ENCODE assay signal across 10 cellular contexts in the genomic region with DNA sequence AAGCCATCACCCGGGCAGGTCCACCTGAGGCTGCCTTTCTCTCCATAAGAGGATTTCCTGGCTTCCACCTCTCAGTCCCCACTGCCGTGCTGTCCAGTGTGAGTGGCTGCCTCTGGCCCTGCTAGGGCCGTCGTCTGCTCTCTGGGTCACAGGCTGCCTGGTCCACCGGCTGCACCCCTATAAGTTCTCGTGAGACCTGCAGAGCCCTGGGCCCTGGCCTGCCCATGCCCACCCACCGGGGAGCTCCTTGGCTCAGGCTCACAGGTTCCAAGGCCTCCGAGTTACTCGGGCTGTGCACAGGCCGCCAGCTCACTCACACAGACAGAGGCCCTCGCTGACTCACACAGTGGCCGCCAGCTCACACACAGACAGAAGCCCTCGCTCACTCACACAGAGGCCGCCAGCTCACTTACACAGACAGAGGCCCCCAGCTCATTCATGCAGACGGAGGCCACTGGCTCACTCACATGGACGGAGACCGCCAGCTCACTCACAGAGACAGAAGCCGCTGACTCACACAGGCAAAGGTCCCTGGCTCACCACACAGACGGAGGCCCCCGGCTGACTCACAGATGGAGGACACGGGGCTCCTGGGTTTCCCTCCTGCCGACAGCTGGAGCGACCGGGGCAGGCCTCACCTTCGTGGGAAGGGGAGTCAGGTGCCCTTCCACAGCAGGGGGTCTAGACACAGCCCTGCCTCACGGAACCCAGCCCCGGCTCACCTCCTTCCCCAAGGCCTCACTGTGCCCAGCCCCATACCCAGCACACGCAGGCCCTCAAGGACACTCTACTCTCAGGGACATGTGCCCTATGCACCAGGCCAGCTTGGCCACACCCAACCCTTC.
DNase-seq lines count a peak whose midpoint lies in the region; ATAC-seq and TF ChIP-seq lines count a peak whose summit lies in the region.
"Had no signal": no experiment of that assay in that cellular context is flagged by ENCODE, and none has a peak within 500 bp of the region (broad histone marks: within the 10 kb centered on the region; RNA-seq: fewer than 3 reads in every experiment).

No MANE protein-coding gene starts in this region.

- no peaks in the 10 kb centered on the region for H3K9me3 Mint-ChIP-seq in natural killer cell treated with Interleukin-12 subunit alpha and Interleukin-12 subunit beta and Interleukin-15 and Interleukin-18, amount 100 ng/mL, for 72 hours
- H3K9me3 Mint-ChIP-seq in CD4-positive, alpha-beta memory T cell: peaks cover 0 to 5% (median 1%) of the 10 kb centered on the region in 8 donors
- peaks cover 2% of the 10 kb centered on the region for H3K9me3 Mint-ChIP-seq in activated T-helper 2 cell treated with anti-CD3 and anti-CD28 coated beads, Interferon-gamma antibody, Interleukin-2, Interleukin-4, amounts not matched to agents 10 μg/mL and 5 μg/mL and 100 μg/mL, durations not matched to agents 14 hours and 24 hours and 36 hours

- H3K27me3 ChIP-seq in upper lobe of right lung: no peaks in the 10 kb centered on the region
- no peaks in the 10 kb centered on the region for H3K27me3 ChIP-seq in CD4-positive, alpha-beta memory T cell (ENCODE audit: insufficient read depth, low read length)

- ATAC-seq in natural killer cell treated with Interleukin-12 subunit alpha and Interleukin-12 subunit beta and Interleukin-15 and Interleukin-18, amount 100 ng/mL, for 72 hours: peak; percentile 4 to 33
- no peak for ATAC-seq in upper lobe of right lung

- no peak overlapping the region for H3K4me3 Mint-ChIP-seq in natural killer cell treated with Interleukin-12 subunit alpha and Interleukin-12 subunit beta and Interleukin-15 and Interleukin-18, amount 100 ng/mL, for 72 hours
- no peak overlapping the region for H3K4me3 Mint-ChIP-seq in CD4-positive, alpha-beta memory T cell
- no peak overlapping the region for H3K4me3 Mint-ChIP-seq in activated T-helper 2 cell treated with anti-CD3 and anti-CD28 coated beads, Interferon-gamma antibody, Interleukin-2, Interleukin-4, amounts not matched to agents 10 μg/mL and 5 μg/mL and 100 μg/mL, durations not matched to agents 14 hours and 24 hours and 36 hours (ENCODE audit: low read depth)
- H3K4me3 Mint-ChIP-seq: CD4-positive, CD25-positive, alpha-beta regulatory T cell had no signal

- intact Hi-C loops in upper lobe of right lung (cut with DNase I): no loop called here
- intact Hi-C loops in CD4-positive, alpha-beta memory T cell (cut with micrococcal nuclease): no loop called here
- intact Hi-C loops in activated T-helper 2 cell treated with anti-CD3 and anti-CD28 coated beads, Interferon-gamma antibody, Interleukin-2, Interleukin-4, amounts not matched to agents 10 μg/mL and 5 μg/mL and 100 μg/mL, durations not matched to agents 14 hours and 24 hours and 36 hours (cut with micrococcal nuclease): no loop called here

- no peak overlapping the region for H3K27ac Mint-ChIP-seq in natural killer cell treated with Interleukin-12 subunit alpha and Interleukin-12 subunit beta and Interleukin-15 and Interleukin-18, amount 100 ng/mL, for 72 hours
- no peak overlapping the region for H3K27ac Mint-ChIP-seq in CD4-positive, alpha-beta memory T cell
- no peak overlapping the region for H3K27ac Mint-ChIP-seq in activated T-helper 2 cell treated with anti-CD3 and anti-CD28 coated beads, Interferon-gamma antibody, Interleukin-2, Interleukin-4, amounts not matched to agents 10 μg/mL and 5 μg/mL and 100 μg/mL, durations not matched to agents 14 hours and 24 hours and 36 hours

- no peaks in the 10 kb centered on the region for H3K27me3 Mint-ChIP-seq in natural killer cell treated with Interleukin-12 subunit alpha and Interleukin-12 subunit beta and Interleukin-15 and Interleukin-18, amount 100 ng/mL, for 72 hours
- H3K27me3 Mint-ChIP-seq in CD4-positive, alpha-beta memory T cell: no peaks in the 10 kb centered on the region
- no peaks in the 10 kb centered on the region for H3K27me3 Mint-ChIP-seq in activated T-helper 2 cell treated with anti-CD3 and anti-CD28 coated beads, Interferon-gamma antibody, Interleukin-2, Interleukin-4, amounts not matched to agents 10 μg/mL and 5 μg/mL and 100 μg/mL, durations not matched to agents 14 hours and 24 hours and 36 hours (ENCODE audit: low read depth)
- H3K27me3 Mint-ChIP-seq: CD4-positive, CD25-positive, alpha-beta regulatory T cell had no signal

- POLR2A ChIA-PET in CD4-positive, alpha-beta memory T cell (lab: Charles Lee; ENCODE audit: partially characterized antibody): no interaction called here

- H3K36me3 ChIP-seq in upper lobe of right lung: no peaks in the 10 kb centered on the region
- no peaks in the 10 kb centered on the region for H3K36me3 ChIP-seq in CD4-positive, alpha-beta memory T cell (ENCODE audit: insufficient read depth, low read length)

- no peak for TF ChIP-seq CTCF in upper lobe of right lung (IDR thresholded peaks at IDR 0.05)

- no peak overlapping the region for H3K4me3 ChIP-seq in upper lobe of right lung
- H3K4me3 ChIP-seq in CD4-positive, alpha-beta memory T cell (ENCODE audit: low read length in 2 of 2): no peak overlapping the region

- no peaks in the 10 kb centered on the region for H3K4me1 Mint-ChIP-seq in natural killer cell treated with Interleukin-12 subunit alpha and Interleukin-12 subunit beta and Interleukin-15 and Interleukin-18, amount 100 ng/mL, for 72 hours (ENCODE audit: low read depth in 2 of 2)
- H3K4me1 Mint-ChIP-seq in CD4-positive, alpha-beta memory T cell: no peaks in the 10 kb centered on the region
- no peaks in the 10 kb centered on the region for H3K4me1 Mint-ChIP-seq in activated T-helper 2 cell treated with anti-CD3 and anti-CD28 coated beads, Interferon-gamma antibody, Interleukin-2, Interleukin-4, amounts not matched to agents 10 μg/mL and 5 μg/mL and 100 μg/mL, durations not matched to agents 14 hours and 24 hours and 36 hours (ENCODE audit: low read depth)
- H3K4me1 Mint-ChIP-seq: CD4-positive, CD25-positive, alpha-beta regulatory T cell had no signal

- H3K4me1 ChIP-seq in upper lobe of right lung: no peaks in the 10 kb centered on the region
- no peaks in the 10 kb centered on the region for H3K4me1 ChIP-seq in CD4-positive, alpha-beta memory T cell (ENCODE audit: insufficient read depth, low read length)

- H3K36me3 Mint-ChIP-seq in natural killer cell treated with Interleukin-12 subunit alpha and Interleukin-12 subunit beta and Interleukin-15 and Interleukin-18, amount 100 ng/mL, for 72 hours: no peaks in the 10 kb centered on the region
- H3K36me3 Mint-ChIP-seq in CD4-positive, alpha-beta memory T cell: no peaks in the 10 kb centered on the region
- no peaks in the 10 kb centered on the region for H3K36me3 Mint-ChIP-seq in activated T-helper 2 cell treated with anti-CD3 and anti-CD28 coated beads, Interferon-gamma antibody, Interleukin-2, Interleukin-4, amounts not matched to agents 10 μg/mL and 5 μg/mL and 100 μg/mL, durations not matched to agents 14 hours and 24 hours and 36 hours (ENCODE audit: low read depth)
- H3K36me3 Mint-ChIP-seq: CD4-positive, CD25-positive, alpha-beta regulatory T cell had no signal

- H3K27ac ChIP-seq in upper lobe of right lung: no peak overlapping the region
- H3K27ac ChIP-seq in CD4-positive, alpha-beta memory T cell (ENCODE audit: low read depth, low read length): no peak overlapping the region

- in situ Hi-C loops in ACHN (cut with HindIII; ENCODE audit: low pct_ligation_motif_present, low pct_unique_long_range_greater_than_20kb, low sequenced_read_pairs): no loop called here

- CTCF ChIA-PET in CD4-positive, alpha-beta memory T cell (lab: Charles Lee; ENCODE audit: partially characterized antibody): no interaction called here

- H3K9me3 ChIP-seq in upper lobe of right lung: no peaks in the 10 kb centered on the region
- H3K9me3 ChIP-seq in CD4-positive, alpha-beta memory T cell (ENCODE audit: control insufficient read depth in 1 of 2, low read length in 2 of 2): no peaks in the 10 kb centered on the region

- peak; percentile 95 for DNase-seq in ACHN
- DNase-seq in HT1080 (ENCODE audit: low read depth): peak; percentile 94
- DNase-seq in astrocyte of the hippocampus (ENCODE audit: low read depth, low spot score): peak; percentile 96
- DNase-seq in natural killer cell treated with Interleukin-12 subunit alpha and Interleukin-12 subunit beta and Interleukin-15 and Interleukin-18, amount 100 ng/mL, for 72 hours (ENCODE audit: low spot score): no peak
- DNase-seq in upper lobe of right lung: no peak
- no peak for DNase-seq in CD4-positive, alpha-beta memory T cell
- DNase-seq in occipital lobe (lab: John Stamatoyannopoulos, UW): no peak
- DNase-seq in activated T-helper 2 cell treated with anti-CD3 and anti-CD28 coated beads, Interferon-gamma antibody, Interleukin-2, Interleukin-4, amounts not matched to agents 10 μg/mL and 5 μg/mL and 100 μg/mL, durations not matched to agents 14 hours and 24 hours and 36 hours (ENCODE audit: low spot score): no peak
- DNase-seq: CD4-positive, CD25-positive, alpha-beta regulatory T cell; NCI-H526 had no signal

Comparison
In these comparisons a context has a peak if more than half of its experiments do, and no peak if none do; other contexts are left out.
1. DNase-seq: peak in ACHN (single experiment), HT1080 (single experiment) and astrocyte of the hippocampus (single experiment); none in natural killer cell treated with Interleukin-12 subunit alpha and Interleukin-12 subunit beta and Interleukin-15 and Interleukin-18, amount 100 ng/mL, for 72 hours (single experiment), upper lobe of right lung (single experiment), CD4-positive, alpha-beta memory T cell (0 of 5), occipital lobe (single experiment) and activated T-helper 2 cell treated with anti-CD3 and anti-CD28 coated beads, Interferon-gamma antibody, Interleukin-2, Interleukin-4, amounts not matched to agents 10 μg/mL and 5 μg/mL and 100 μg/mL, durations not matched to agents 14 hours and 24 hours and 36 hours (single experiment).